Comparison of ENCODE assay signal across 1 cellular context in the genomic region with DNA sequence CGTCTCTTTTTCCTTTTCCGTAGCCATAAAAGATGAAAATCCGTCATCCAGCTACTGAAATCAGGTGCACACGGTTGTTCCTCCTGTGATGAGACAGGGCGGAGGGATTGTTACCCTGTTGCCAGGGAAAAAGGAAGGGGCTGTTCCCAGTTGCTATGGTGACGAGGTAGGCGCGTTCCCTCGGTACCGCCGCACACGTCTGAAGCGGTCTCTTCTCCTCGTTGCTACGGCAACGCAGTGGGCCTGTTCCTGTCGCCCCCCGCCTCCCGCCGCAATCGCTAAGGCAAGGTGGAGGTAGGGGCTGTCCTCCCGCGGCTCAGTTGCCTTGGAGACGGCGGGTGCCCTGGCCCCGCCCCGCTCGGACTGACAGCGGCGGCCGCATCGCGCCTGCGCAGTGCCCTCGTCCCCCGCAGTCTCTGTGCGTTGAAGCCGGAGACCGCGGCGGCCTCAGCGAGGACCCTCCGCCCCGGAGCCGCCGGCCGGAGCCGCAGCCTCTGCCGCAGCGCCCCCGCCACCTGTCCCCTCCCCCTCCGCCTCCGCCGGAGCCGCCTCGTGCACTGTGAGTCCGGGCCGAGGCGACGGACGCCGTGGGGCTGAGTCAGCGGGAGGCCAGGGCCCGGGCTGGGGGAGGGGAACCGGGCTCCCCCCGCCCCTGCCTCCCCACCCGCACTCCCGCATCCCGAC.
A peak's percentile ranks its signal among the peaks of the same experiment; 100 is the strongest.
TF ChIP-seq lines count a peak whose summit lies in the region.

A gene (plus strand): TSS at position 394 of the 684 bp plus-strand sequence. CDS start 51,582 bp downstream, outside the sequence.

TF ChIP-seq in HEK293, 187 proteins besides CTCF, POLR2A, EP300 and RAD21 (continued from another document and continues in another):
- peak; percentile 63 for TF ChIP-seq ZBTB17 (tag by site-specific recombination; IDR thresholded peaks at IDR 0.05)
- TF ChIP-seq ZNF133 (tag by site-specific recombination; IDR thresholded peaks at IDR 0.05), result no peak
- no peak for TF ChIP-seq ZNF184 (tag by site-specific recombination; IDR thresholded peaks at IDR 0.05)
- no peak for TF ChIP-seq ZNF707 (tag by site-specific recombination; IDR thresholded peaks at IDR 0.05)
- TF ChIP-seq SETDB1 (IDR thresholded peaks at IDR 0.05; ENCODE audit: insufficient read length, low read length), result no peak
- TF ChIP-seq BCL11A (tag by site-specific recombination; IDR thresholded peaks at IDR 0.05; ENCODE audit: low read depth), result no peak
- TF ChIP-seq WT1 (tag by site-specific recombination; IDR thresholded peaks at IDR 0.05), result no peak
- TF ChIP-seq, protein P1, sequence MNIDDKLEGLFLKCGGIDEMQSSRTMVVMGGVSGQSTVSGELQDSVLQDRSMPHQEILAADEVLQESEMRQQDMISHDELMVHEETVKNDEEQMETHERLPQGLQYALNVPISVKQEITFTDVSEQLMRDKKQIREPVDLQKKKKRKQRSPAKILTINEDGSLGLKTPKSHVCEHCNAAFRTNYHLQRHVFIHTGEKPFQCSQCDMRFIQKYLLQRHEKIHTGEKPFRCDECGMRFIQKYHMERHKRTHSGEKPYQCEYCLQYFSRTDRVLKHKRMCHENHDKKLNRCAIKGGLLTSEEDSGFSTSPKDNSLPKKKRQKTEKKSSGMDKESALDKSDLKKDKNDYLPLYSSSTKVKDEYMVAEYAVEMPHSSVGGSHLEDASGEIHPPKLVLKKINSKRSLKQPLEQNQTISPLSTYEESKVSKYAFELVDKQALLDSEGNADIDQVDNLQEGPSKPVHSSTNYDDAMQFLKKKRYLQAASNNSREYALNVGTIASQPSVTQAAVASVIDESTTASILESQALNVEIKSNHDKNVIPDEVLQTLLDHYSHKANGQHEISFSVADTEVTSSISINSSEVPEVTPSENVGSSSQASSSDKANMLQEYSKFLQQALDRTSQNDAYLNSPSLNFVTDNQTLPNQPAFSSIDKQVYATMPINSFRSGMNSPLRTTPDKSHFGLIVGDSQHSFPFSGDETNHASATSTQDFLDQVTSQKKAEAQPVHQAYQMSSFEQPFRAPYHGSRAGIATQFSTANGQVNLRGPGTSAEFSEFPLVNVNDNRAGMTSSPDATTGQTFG (tag by site-specific recombination; IDR thresholded peaks at IDR 0.05; ENCODE audit: borderline replicate concordance), result no peak
- TF ChIP-seq ZNF561 (tag by site-specific recombination; IDR thresholded peaks at IDR 0.05; ENCODE audit: borderline replicate concordance), result no peak
- TF ChIP-seq ZNF302 (tag by site-specific recombination; IDR thresholded peaks at IDR 0.05; ENCODE audit: low read depth), result no peak
- TF ChIP-seq ZXDB (tag by site-specific recombination; IDR thresholded peaks at IDR 0.05), result no peak
- TF ChIP-seq ZNF76 (tag by site-specific recombination; IDR thresholded peaks at IDR 0.05; ENCODE audit: borderline replicate concordance, low read depth), result peak; percentile 18; the same call in 1 of the 2 replicates
- TF ChIP-seq KLF16 (tag by site-specific recombination; IDR thresholded peaks at IDR 0.05), result no peak
- TF ChIP-seq SP3 (tag by site-specific recombination; IDR thresholded peaks at IDR 0.05), result peak; percentile 17; the same call in 1 of the 2 replicates
- peak; percentile 53 for TF ChIP-seq OSR2 (tag by site-specific recombination; IDR thresholded peaks at IDR 0.05)
- no peak for TF ChIP-seq ZNF426 (tag by site-specific recombination; IDR thresholded peaks at IDR 0.05)
- peak; percentile 99 for TF ChIP-seq ZNF341 (tag by site-specific recombination; IDR thresholded peaks at IDR 0.05; ENCODE audit: low read depth)
- peak; percentile 83 for TF ChIP-seq SCRT2 (tag by site-specific recombination; IDR thresholded peaks at IDR 0.05)
- TF ChIP-seq GLIS1 (tag by site-specific recombination; IDR thresholded peaks at IDR 0.05), result peak; percentile 79
- no peak for TF ChIP-seq ZNF10 (tag by site-specific recombination; IDR thresholded peaks at IDR 0.05)
- TF ChIP-seq ZNF530 (tag by site-specific recombination; IDR thresholded peaks at IDR 0.05; ENCODE audit: low read depth), result no peak
- TF ChIP-seq MZF1 (tag by site-specific recombination; IDR thresholded peaks at IDR 0.05; ENCODE audit: borderline replicate concordance), result no peak
- TF ChIP-seq, protein P2, sequence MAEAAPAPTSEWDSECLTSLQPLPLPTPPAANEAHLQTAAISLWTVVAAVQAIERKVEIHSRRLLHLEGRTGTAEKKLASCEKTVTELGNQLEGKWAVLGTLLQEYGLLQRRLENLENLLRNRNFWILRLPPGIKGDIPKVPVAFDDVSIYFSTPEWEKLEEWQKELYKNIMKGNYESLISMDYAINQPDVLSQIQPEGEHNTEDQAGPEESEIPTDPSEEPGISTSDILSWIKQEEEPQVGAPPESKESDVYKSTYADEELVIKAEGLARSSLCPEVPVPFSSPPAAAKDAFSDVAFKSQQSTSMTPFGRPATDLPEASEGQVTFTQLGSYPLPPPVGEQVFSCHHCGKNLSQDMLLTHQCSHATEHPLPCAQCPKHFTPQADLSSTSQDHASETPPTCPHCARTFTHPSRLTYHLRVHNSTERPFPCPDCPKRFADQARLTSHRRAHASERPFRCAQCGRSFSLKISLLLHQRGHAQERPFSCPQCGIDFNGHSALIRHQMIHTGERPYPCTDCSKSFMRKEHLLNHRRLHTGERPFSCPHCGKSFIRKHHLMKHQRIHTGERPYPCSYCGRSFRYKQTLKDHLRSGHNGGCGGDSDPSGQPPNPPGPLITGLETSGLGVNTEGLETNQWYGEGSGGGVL (tag by site-specific recombination; IDR thresholded peaks at IDR 0.05), result peak; percentile 90
- TF ChIP-seq, protein P3, sequence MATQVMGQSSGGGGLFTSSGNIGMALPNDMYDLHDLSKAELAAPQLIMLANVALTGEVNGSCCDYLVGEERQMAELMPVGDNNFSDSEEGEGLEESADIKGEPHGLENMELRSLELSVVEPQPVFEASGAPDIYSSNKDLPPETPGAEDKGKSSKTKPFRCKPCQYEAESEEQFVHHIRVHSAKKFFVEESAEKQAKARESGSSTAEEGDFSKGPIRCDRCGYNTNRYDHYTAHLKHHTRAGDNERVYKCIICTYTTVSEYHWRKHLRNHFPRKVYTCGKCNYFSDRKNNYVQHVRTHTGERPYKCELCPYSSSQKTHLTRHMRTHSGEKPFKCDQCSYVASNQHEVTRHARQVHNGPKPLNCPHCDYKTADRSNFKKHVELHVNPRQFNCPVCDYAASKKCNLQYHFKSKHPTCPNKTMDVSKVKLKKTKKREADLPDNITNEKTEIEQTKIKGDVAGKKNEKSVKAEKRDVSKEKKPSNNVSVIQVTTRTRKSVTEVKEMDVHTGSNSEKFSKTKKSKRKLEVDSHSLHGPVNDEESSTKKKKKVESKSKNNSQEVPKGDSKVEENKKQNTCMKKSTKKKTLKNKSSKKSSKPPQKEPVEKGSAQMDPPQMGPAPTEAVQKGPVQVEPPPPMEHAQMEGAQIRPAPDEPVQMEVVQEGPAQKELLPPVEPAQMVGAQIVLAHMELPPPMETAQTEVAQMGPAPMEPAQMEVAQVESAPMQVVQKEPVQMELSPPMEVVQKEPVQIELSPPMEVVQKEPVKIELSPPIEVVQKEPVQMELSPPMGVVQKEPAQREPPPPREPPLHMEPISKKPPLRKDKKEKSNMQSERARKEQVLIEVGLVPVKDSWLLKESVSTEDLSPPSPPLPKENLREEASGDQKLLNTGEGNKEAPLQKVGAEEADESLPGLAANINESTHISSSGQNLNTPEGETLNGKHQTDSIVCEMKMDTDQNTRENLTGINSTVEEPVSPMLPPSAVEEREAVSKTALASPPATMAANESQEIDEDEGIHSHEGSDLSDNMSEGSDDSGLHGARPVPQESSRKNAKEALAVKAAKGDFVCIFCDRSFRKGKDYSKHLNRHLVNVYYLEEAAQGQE (tag by site-specific recombination; IDR thresholded peaks at IDR 0.05), result no peak
- TF ChIP-seq ZNF292 (tag by site-specific recombination; IDR thresholded peaks at IDR 0.05; ENCODE audit: borderline replicate concordance, low read depth), result no peak
- TF ChIP-seq ZNF169 (tag by site-specific recombination; IDR thresholded peaks at IDR 0.05), result no peak
- no peak for TF ChIP-seq ZNF24 (tag by site-specific recombination; IDR thresholded peaks at IDR 0.05)
- TF ChIP-seq MEIS1 (CRISPR knock-in tag; IDR thresholded peaks at IDR 0.05; ENCODE audit: borderline replicate concordance), result no peak
- TF ChIP-seq EGR2 (tag by site-specific recombination; IDR thresholded peaks at IDR 0.05; ENCODE audit: low read depth), result peak; percentile 32; the same call in 1 of the 2 replicates
- TF ChIP-seq, protein P4, sequence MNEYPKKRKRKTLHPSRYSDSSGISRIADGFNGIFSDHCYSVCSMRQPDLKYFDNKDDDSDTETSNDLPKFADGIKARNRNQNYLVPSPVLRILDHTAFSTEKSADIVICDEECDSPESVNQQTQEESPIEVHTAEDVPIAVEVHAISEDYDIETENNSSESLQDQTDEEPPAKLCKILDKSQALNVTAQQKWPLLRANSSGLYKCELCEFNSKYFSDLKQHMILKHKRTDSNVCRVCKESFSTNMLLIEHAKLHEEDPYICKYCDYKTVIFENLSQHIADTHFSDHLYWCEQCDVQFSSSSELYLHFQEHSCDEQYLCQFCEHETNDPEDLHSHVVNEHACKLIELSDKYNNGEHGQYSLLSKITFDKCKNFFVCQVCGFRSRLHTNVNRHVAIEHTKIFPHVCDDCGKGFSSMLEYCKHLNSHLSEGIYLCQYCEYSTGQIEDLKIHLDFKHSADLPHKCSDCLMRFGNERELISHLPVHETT (tag by site-specific recombination; IDR thresholded peaks at IDR 0.05), result no peak
- TF ChIP-seq ZNF433 (tag by site-specific recombination; IDR thresholded peaks at IDR 0.05; ENCODE audit: low read depth), result no peak
- TF ChIP-seq OVOL3 (tag by site-specific recombination; IDR thresholded peaks at IDR 0.05), result no peak
- peak; percentile 98 for TF ChIP-seq MYNN (tag by site-specific recombination; IDR thresholded peaks at IDR 0.05; ENCODE audit: borderline replicate concordance)
- TF ChIP-seq, protein P5, sequence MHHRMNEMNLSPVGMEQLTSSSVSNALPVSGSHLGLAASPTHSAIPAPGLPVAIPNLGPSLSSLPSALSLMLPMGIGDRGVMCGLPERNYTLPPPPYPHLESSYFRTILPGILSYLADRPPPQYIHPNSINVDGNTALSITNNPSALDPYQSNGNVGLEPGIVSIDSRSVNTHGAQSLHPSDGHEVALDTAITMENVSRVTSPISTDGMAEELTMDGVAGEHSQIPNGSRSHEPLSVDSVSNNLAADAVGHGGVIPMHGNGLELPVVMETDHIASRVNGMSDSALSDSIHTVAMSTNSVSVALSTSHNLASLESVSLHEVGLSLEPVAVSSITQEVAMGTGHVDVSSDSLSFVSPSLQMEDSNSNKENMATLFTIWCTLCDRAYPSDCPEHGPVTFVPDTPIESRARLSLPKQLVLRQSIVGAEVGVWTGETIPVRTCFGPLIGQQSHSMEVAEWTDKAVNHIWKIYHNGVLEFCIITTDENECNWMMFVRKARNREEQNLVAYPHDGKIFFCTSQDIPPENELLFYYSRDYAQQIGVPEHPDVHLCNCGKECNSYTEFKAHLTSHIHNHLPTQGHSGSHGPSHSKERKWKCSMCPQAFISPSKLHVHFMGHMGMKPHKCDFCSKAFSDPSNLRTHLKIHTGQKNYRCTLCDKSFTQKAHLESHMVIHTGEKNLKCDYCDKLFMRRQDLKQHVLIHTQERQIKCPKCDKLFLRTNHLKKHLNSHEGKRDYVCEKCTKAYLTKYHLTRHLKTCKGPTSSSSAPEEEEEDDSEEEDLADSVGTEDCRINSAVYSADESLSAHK (tag by site-specific recombination; IDR thresholded peaks at IDR 0.05), result no peak
- TF ChIP-seq ZNF140 (tag by site-specific recombination; IDR thresholded peaks at IDR 0.05), result no peak
- TF ChIP-seq, protein P6, sequence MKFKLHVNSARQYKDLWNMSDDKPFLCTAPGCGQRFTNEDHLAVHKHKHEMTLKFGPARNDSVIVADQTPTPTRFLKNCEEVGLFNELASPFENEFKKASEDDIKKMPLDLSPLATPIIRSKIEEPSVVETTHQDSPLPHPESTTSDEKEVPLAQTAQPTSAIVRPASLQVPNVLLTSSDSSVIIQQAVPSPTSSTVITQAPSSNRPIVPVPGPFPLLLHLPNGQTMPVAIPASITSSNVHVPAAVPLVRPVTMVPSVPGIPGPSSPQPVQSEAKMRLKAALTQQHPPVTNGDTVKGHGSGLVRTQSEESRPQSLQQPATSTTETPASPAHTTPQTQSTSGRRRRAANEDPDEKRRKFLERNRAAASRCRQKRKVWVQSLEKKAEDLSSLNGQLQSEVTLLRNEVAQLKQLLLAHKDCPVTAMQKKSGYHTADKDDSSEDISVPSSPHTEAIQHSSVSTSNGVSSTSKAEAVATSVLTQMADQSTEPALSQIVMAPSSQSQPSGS (tag by site-specific recombination; IDR thresholded peaks at IDR 0.05; ENCODE audit: low read depth), result no peak
- TF ChIP-seq HOXC10 (CRISPR knock-in tag; IDR thresholded peaks at IDR 0.05), result no peak
- TF ChIP-seq ZNF747 (tag by site-specific recombination; IDR thresholded peaks at IDR 0.05), result no peak
- TF ChIP-seq ZFP37 (tag by site-specific recombination; IDR thresholded peaks at IDR 0.05), result no peak
- TF ChIP-seq YY2 (tag by site-specific recombination; IDR thresholded peaks at IDR 0.05), result no peak
- no peak for TF ChIP-seq ZNF571 (tag by site-specific recombination; IDR thresholded peaks at IDR 0.05)
- TF ChIP-seq, protein P7, sequence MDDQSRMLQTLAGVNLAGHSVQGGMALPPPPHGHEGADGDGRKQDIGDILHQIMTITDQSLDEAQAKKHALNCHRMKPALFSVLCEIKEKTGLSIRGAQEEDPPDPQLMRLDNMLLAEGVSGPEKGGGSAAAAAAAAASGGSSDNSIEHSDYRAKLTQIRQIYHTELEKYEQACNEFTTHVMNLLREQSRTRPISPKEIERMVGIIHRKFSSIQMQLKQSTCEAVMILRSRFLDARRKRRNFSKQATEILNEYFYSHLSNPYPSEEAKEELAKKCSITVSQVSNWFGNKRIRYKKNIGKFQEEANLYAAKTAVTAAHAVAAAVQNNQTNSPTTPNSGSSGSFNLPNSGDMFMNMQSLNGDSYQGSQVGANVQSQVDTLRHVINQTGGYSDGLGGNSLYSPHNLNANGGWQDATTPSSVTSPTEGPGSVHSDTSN (CRISPR knock-in tag; IDR thresholded peaks at IDR 0.05), result no peak
- no peak for TF ChIP-seq ZSCAN30 (tag by site-specific recombination; IDR thresholded peaks at IDR 0.05)
- no peak for TF ChIP-seq ZNF404 (tag by site-specific recombination; IDR thresholded peaks at IDR 0.05)
- TF ChIP-seq, protein P8, sequence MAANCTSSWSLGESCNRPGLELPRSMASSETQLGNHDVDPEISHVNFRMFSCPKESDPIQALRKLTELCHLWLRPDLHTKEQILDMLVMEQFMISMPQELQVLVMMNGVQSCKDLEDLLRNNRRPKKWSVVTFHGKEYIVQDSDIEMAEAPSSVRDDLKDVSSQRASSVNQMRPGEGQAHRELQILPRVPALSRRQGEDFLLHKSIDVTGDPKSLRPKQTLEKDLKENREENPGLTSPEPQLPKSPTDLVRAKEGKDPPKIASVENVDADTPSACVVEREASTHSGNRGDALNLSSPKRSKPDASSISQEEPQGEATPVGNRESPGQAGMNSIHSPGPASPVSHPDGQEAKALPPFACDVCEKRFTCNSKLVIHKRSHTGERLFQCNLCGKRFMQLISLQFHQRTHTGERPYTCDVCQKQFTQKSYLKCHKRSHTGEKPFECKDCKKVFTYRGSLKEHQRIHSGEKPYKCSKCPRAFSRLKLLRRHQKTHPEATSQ (tag by site-specific recombination; IDR thresholded peaks at IDR 0.05), result no peak
- TF ChIP-seq PRDM1 (tag by site-specific recombination; IDR thresholded peaks at IDR 0.05), result no peak
